ENCODE assay signal across 19 cellular contexts in the genomic region with DNA sequence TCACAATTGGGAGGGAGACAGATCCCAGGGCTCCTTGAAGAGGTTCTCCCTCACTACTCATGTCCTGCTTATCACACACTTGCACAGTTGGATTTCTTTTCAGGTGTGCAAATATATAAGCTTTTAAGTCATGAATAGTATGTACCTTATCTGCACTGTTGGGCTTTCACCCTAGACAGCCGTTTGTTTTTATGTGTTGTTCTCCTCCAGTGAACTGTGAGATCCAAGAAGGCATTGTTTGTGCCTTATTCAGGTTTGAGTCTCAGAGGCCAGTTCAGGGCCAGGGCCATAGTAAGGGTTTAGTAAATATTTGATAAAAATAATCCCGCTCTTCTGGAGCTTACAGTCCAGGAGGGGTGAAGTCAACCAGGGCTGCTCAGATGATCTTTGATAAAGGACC.
"Had no signal": no experiment of that assay in that cellular context is flagged by ENCODE, and none has a peak within 500 bp of the region (broad histone marks: within the 10 kb centered on the region; RNA-seq: fewer than 3 reads in every experiment).

No MANE protein-coding gene starts in this region.

- ATAC-seq: effector memory CD8-positive, alpha-beta T cell; esophagus mucosa; gastrocnemius medialis; heart left ventricle; left lobe of liver; natural killer cell; pancreas; stimulated activated effector memory CD8-positive, alpha-beta T cell treated with anti-CD3 and anti-CD28 coated beads, Interleukin-12 subunit alpha, Interleukin-12 subunit beta, amount 100 ng/mL, for 72 hours had no signal

- DNase-seq: cortex of kidney; effector memory CD8-positive, alpha-beta T cell; foreskin fibroblast; gastrocnemius medialis; heart left ventricle; kidney glomerular epithelial cell; natural killer cell; occipital lobe; pancreas; sigmoid colon; stimulated activated CD4-positive, alpha-beta T cell treated with anti-CD3 and anti-CD28 coated beads, Interleukin-2, amount 100 ng/mL, for 24 hours; stimulated activated CD4-positive, alpha-beta T cell treated with anti-CD3 and anti-CD28 coated beads, Interleukin-4, amount 100 ng/mL, for 24 hours; stimulated activated naive CD4-positive, alpha-beta T cell treated with Interleukin-2 at 50 U/mL for 16 hours; stomach; thyroid gland; trophoblast cell had no signal
